In the genomic region with DNA sequence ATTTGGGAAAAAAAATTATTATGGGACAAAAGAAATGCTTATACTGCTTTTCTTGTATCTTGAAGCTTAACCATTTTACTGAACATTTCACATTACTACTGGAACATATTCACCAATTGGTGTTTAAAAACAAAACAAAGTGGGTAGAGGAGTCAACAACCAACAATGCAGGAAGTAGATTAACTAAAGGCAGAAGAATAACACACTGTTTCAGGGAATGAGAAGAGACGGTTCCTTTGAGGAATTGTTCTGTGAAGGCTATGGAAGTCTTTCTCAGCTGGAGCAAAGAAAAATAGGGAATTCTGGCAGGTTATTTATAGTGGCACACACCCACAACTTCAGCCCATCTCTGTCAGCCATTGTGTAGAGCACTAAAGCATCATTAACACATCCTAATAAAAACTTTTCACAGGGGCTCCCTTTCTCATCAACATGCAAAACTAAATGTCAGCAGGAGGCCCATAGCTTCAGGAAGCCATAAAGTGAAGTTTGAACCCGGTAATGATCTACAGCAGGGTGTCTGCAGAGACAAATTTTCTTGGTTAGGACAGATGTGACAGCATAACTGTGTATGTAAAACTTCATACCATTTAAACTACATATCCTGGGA, we compare ENCODE assay signal across 19 cellular contexts.
DNase-seq lines count a peak whose midpoint lies in the region; ATAC-seq, FAIRE-seq and TF ChIP-seq lines count a peak whose summit lies in the region.
"Had no signal": no experiment of that assay in that cellular context is flagged by ENCODE, and none has a peak within 500 bp of the region (broad histone marks: within the 10 kb centered on the region; RNA-seq: fewer than 3 reads in every experiment).

No MANE protein-coding gene starts in this region.

- H3K27me3 ChIP-seq in bronchial epithelial cell (ENCODE audit: control insufficient read depth, insufficient read depth, low read length) (no peaks in the 10 kb centered on the region), kidney epithelial cell (ENCODE audit: control insufficient read depth, insufficient read depth, low read length) (no peaks in the 10 kb centered on the region)
- no peaks in the 10 kb centered on the region for H3K27me3 ChIP-seq in CD8-positive, alpha-beta T cell (ENCODE audit: insufficient read depth, low read length)
- H3K27me3 ChIP-seq: pancreas, stomach had no signal

- TF ChIP-seq CTCF in A549 (IDR thresholded peaks at IDR 0.05) (no peak), bronchial epithelial cell (IDR thresholded peaks at IDR 0.05; ENCODE audit: insufficient read depth, low read length, severe bottlenecking) (no peak), kidney epithelial cell (IDR thresholded peaks at IDR 0.05; ENCODE audit: insufficient read depth, low read length, poor library complexity, severe bottlenecking) (no peak)
- no peak for TF ChIP-seq CTCF in CD8-positive, alpha-beta T cell (IDR thresholded peaks at IDR 0.05)

- 36% methylated on average over 2 of the region's 2 CpGs for WGBS in A549 (ENCODE audit: missing lambda C conversion rate)

- H3K36me3 ChIP-seq in bronchial epithelial cell (ENCODE audit: control insufficient read depth, insufficient read depth, low read length) (no peaks in the 10 kb centered on the region), kidney epithelial cell (ENCODE audit: control insufficient read depth, insufficient read depth, low read length) (no peaks in the 10 kb centered on the region)
- no peaks in the 10 kb centered on the region for H3K36me3 ChIP-seq in CD8-positive, alpha-beta T cell (ENCODE audit: insufficient read depth, low read length)
- H3K36me3 ChIP-seq: pancreas, stomach had no signal

- POLR2A ChIA-PET in A549 (lab: Yijun Ruan, JAX) (no interaction called here), T-cell (lab: Charles Lee) (no interaction called here)
- POLR2A ChIA-PET in CD8-positive, alpha-beta T cell (lab: Charles Lee) = no interaction called here

- FAIRE-seq in A549 (lab: Jason Lieb, UNC) = no peak
- peak; percentile 28 for FAIRE-seq in bronchial epithelial cell (lab: Jason Lieb, UNC)
- FAIRE-seq in GM12892 (lab: Jason Lieb, UNC) = no peak
- FAIRE-seq: D721Med, pancreas had no signal

- CTCF ChIA-PET in A549 (lab: Yijun Ruan, JAX) (no interaction called here), T-cell (lab: Charles Lee) (no interaction called here)
- CTCF ChIA-PET in CD8-positive, alpha-beta T cell (lab: Charles Lee) = no interaction called here

- H3K27ac Mint-ChIP-seq in CD8-positive, alpha-beta T cell = no peak overlapping the region
- H3K27ac Mint-ChIP-seq in T-cell = no peak overlapping the region
- H3K27ac Mint-ChIP-seq: activated naive CD8-positive, alpha-beta T cell treated with anti-CD3 and anti-CD28 coated beads, Interleukin-2, amount 10 ng/mL, durations not matched to agents 7 days and 5 days had no signal

- H3K4me2 ChIP-seq in A549 = peak overlapping the region; percentile 66
- H3K4me2 ChIP-seq: PC-9 had no signal

- H3K4me3 Mint-ChIP-seq in CD8-positive, alpha-beta T cell = no peak overlapping the region
- H3K4me3 Mint-ChIP-seq in T-cell = no peak overlapping the region
- H3K4me3 Mint-ChIP-seq: activated naive CD8-positive, alpha-beta T cell treated with anti-CD3 and anti-CD28 coated beads, Interleukin-2, amount 10 ng/mL, durations not matched to agents 7 days and 5 days had no signal

- TF ChIP-seq POLR2A in A549 (IDR thresholded peaks at IDR 0.05; ENCODE audit: low read length) = no peak
- TF ChIP-seq POLR2A in GM12892 (IDR thresholded peaks at IDR 0.05; ENCODE audit: low read depth, low read length) = no peak

- peaks cover 10% of the 10 kb centered on the region for H3K9me3 Mint-ChIP-seq in CD8-positive, alpha-beta T cell
- H3K9me3 Mint-ChIP-seq in T-cell = peaks cover 4 to 32% (median 16%) of the 10 kb centered on the region in 3 donors

- H3K4me1 Mint-ChIP-seq in CD8-positive, alpha-beta T cell (ENCODE audit: low read depth) = no peaks in the 10 kb centered on the region
- no peaks in the 10 kb centered on the region for H3K4me1 Mint-ChIP-seq in T-cell
- H3K4me1 Mint-ChIP-seq: activated naive CD8-positive, alpha-beta T cell treated with anti-CD3 and anti-CD28 coated beads, Interleukin-2, amount 10 ng/mL, durations not matched to agents 7 days and 5 days had no signal

- peaks cover 42% of the 10 kb centered on the region for H3K4me1 ChIP-seq in A549
- no peaks in the 10 kb centered on the region for H3K4me1 ChIP-seq in CD8-positive, alpha-beta T cell (ENCODE audit: insufficient read depth, low read length)
- H3K4me1 ChIP-seq: pancreas, stomach had no signal

- H3K36me3 Mint-ChIP-seq in CD8-positive, alpha-beta T cell = no peaks in the 10 kb centered on the region
- no peaks in the 10 kb centered on the region for H3K36me3 Mint-ChIP-seq in T-cell
- H3K36me3 Mint-ChIP-seq: activated naive CD8-positive, alpha-beta T cell treated with anti-CD3 and anti-CD28 coated beads, Interleukin-2, amount 10 ng/mL, durations not matched to agents 7 days and 5 days had no signal

- TF ChIP-seq RAD21 in A549 (conservative IDR thresholded peaks at IDR 0.05 in 1 of 2, IDR thresholded peaks at IDR 0.05 in 1 of 2) = no peak

- ATAC-seq in A549 = no peak
- ATAC-seq in CD8-positive, alpha-beta T cell = no peak
- ATAC-seq in T-cell (replicated peaks in 1 of 4) = no peak
- ATAC-seq: pancreas had no signal

- H3K27ac ChIP-seq in A549 = peak overlapping the region; percentile 82 to 88
- no peak overlapping the region for H3K27ac ChIP-seq in CD8-positive, alpha-beta T cell (ENCODE audit: low read depth, low read length)
- H3K27ac ChIP-seq: pancreas, PC-9, stomach had no signal

- TF ChIP-seq EP300 in A549 (IDR thresholded peaks at IDR 0.05) = no peak

- H3K4me3 ChIP-seq in A549 = no peak overlapping the region
- no peak overlapping the region for H3K4me3 ChIP-seq in bronchial epithelial cell (ENCODE audit: low read depth, low read length)
- H3K4me3 ChIP-seq in kidney epithelial cell (ENCODE audit: low read depth, low read length) = no peak overlapping the region
- H3K4me3 ChIP-seq in CD8-positive, alpha-beta T cell (ENCODE audit: low read depth, low read length) = no peak overlapping the region
- H3K4me3 ChIP-seq: pancreas, PC-9, stomach had no signal

- intact Hi-C loops in CD8-positive, alpha-beta T cell (cut with DNase I, micrococcal nuclease) = no loop called here

- H3K9me3 ChIP-seq in A549 = peaks cover 5% of the 10 kb centered on the region; the same call in 1 of the 3 replicates
- H3K9me3 ChIP-seq in CD8-positive, alpha-beta T cell (ENCODE audit: low read length) = peaks cover 3% of the 10 kb centered on the region
- H3K9me3 ChIP-seq: pancreas, stomach had no signal

- DNase-seq in A549 (ENCODE audit: low read depth in 1 of 2, low spot score in 1 of 2) (no peak), HT1080 (ENCODE audit: low read depth) (peak; percentile 26), bronchial epithelial cell (ENCODE audit: low read depth) (peak; percentile 31), kidney epithelial cell (ENCODE audit: low read depth) (peak; percentile 44), GM12892 (ENCODE audit: insufficient read length) (no peak), SIG-M5 treated with dmso at 0.1 percent for 504 hours (lab: John Stamatoyannopoulos, UW; ENCODE audit: unreplicated experiment) (no peak), T-cell (no peak)
- no peak for DNase-seq in CD8-positive, alpha-beta T cell
- DNase-seq: activated naive CD8-positive, alpha-beta T cell treated with anti-CD3 and anti-CD28 coated beads, Interleukin-2, amount 10 ng/mL, durations not matched to agents 7 days and 5 days; cortex of kidney; GOT3; NCI-H1694 treated with DMSO at 0.1 percent for 48 hours; NCI-H526; pancreas; PC-9; stimulated activated CD4-positive, alpha-beta T cell treated with anti-CD3 and anti-CD28 coated beads, Interleukin-12 subunit alpha, Interleukin-12 subunit beta, amount 100 ng/mL, for 4 hours; stomach; T-helper 1 cell had no signal

- no peaks in the 10 kb centered on the region for H3K27me3 Mint-ChIP-seq in CD8-positive, alpha-beta T cell (ENCODE audit: low read depth)
- no peaks in the 10 kb centered on the region for H3K27me3 Mint-ChIP-seq in T-cell
- H3K27me3 Mint-ChIP-seq: activated naive CD8-positive, alpha-beta T cell treated with anti-CD3 and anti-CD28 coated beads, Interleukin-2, amount 10 ng/mL, durations not matched to agents 7 days and 5 days had no signal

TF ChIP-seq in A549, 52 proteins besides CTCF, POLR2A, EP300 and RAD21 (continues in another document):
- no peak for TF ChIP-seq HOXB13 (CRISPR knock-in tag; IDR thresholded peaks at IDR 0.05; ENCODE audit: low read depth)
- TF ChIP-seq, protein P1, sequence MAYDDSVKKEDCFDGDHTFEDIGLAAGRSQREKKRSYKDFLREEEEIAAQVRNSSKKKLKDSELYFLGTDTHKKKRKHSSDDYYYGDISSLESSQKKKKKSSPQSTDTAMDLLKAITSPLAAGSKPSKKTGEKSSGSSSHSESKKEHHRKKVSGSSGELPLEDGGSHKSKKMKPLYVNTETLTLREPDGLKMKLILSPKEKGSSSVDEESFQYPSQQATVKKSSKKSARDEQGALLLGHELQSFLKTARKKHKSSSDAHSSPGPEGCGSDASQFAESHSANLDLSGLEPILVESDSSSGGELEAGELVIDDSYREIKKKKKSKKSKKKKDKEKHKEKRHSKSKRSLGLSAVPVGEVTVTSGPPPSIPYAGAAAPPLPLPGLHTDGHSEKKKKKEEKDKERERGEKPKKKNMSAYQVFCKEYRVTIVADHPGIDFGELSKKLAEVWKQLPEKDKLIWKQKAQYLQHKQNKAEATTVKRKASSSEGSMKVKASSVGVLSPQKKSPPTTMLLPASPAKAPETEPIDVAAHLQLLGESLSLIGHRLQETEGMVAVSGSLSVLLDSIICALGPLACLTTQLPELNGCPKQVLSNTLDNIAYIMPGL (CRISPR knock-in tag; IDR thresholded peaks at IDR 0.05; ENCODE audit: borderline replicate concordance) = no peak
- no peak for TF ChIP-seq RNF2 (IDR thresholded peaks at IDR 0.05; ENCODE audit: borderline replicate concordance, low read depth)
- TF ChIP-seq RFX5 (IDR thresholded peaks at IDR 0.05) = no peak
- TF ChIP-seq PHF8 (IDR thresholded peaks at IDR 0.05; ENCODE audit: borderline replicate concordance, low read depth) = no peak
- TF ChIP-seq EHF (CRISPR knock-in tag; IDR thresholded peaks at IDR 0.05) = no peak
- TF ChIP-seq ZC3H11A (IDR thresholded peaks at IDR 0.05) = no peak
- no peak for TF ChIP-seq TFCP2L1 (CRISPR knock-in tag; IDR thresholded peaks at IDR 0.05)

Comparison
In these comparisons a context has a peak if more than half of its experiments do, and no peak if none do; other contexts are left out.
1. DNase-seq: peak in HT1080 (single experiment), bronchial epithelial cell (single experiment) and kidney epithelial cell (single experiment); none in A549 (0 of 2), GM12892 (single experiment), CD8-positive, alpha-beta T cell (0 of 7), SIG-M5 treated with dmso at 0.1 percent for 504 hours (single experiment) and T-cell (0 of 34).